Comparison of ENCODE assay signal across 1 cellular context in the genomic region with DNA sequence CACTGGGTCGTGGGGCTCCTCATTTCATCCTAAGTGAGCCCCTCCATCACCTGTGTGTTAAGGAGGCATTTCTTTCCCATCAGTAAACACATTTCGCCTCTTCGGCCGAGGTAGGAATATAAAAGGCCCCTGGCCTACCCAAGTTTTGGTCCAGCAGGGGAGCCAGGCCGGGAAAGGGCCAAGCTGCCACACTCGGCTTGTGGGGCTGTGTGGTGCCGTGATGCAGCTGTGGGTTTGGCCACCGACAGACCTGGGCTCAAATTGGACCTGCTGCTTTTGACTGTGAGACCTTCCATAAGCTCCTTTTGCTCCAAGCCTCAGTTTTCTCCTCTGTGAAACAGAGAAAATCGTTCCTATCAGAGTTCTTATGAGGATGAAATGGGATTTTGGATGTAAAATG.
TF ChIP-seq lines count a peak whose summit lies in the region.

No MANE protein-coding gene starts in this region.

TF ChIP-seq in K562, 482 proteins besides CTCF, POLR2A, EP300 and RAD21:
- TF ChIP-seq E2F3 (CRISPR knock-in tag; IDR thresholded peaks at IDR 0.05) = no peak
- TF ChIP-seq, protein P1, sequence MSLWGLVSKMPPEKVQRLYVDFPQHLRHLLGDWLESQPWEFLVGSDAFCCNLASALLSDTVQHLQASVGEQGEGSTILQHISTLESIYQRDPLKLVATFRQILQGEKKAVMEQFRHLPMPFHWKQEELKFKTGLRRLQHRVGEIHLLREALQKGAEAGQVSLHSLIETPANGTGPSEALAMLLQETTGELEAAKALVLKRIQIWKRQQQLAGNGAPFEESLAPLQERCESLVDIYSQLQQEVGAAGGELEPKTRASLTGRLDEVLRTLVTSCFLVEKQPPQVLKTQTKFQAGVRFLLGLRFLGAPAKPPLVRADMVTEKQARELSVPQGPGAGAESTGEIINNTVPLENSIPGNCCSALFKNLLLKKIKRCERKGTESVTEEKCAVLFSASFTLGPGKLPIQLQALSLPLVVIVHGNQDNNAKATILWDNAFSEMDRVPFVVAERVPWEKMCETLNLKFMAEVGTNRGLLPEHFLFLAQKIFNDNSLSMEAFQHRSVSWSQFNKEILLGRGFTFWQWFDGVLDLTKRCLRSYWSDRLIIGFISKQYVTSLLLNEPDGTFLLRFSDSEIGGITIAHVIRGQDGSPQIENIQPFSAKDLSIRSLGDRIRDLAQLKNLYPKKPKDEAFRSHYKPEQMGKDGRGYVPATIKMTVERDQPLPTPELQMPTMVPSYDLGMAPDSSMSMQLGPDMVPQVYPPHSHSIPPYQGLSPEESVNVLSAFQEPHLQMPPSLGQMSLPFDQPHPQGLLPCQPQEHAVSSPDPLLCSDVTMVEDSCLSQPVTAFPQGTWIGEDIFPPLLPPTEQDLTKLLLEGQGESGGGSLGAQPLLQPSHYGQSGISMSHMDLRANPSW (CRISPR knock-in tag; IDR thresholded peaks at IDR 0.05) = 0 out of 2 replicates have a peak, but pooled peaks have one; percentile 2
